Comparison of ENCODE assay signal across 22 cellular contexts in the genomic region with DNA sequence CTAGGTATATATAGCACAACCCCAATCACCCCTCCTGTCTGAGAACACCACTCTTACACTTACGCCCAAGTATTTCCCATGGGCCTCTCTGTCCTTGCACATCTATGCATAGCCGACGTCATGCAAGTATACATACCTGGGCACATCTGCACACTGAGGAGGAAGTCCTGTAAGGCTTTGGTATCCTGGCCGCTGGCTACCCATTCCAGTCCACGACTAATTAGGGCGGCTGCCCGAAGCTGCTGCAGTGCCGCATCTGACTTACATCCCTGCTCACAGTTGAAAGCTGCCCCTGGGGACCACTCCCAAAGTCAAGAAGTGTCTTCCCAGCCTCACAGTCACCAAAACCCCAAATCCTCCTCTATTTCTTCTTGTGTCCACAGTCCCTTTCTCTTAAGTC.
"Had no signal": no experiment of that assay in that cellular context is flagged by ENCODE, and none has a peak within 500 bp of the region (broad histone marks: within the 10 kb centered on the region; RNA-seq: fewer than 3 reads in every experiment).

No MANE protein-coding gene starts in this region.

- H3K27me3 Mint-ChIP-seq: memory B cell; stimulated activated memory B cell treated with anti-CD40 and anti-IgM and Interleukin-4, amounts not matched to agents 10 μg/mL and 1 μg/mL and 100 μg/mL, for 72 hours had no signal

- H3K27ac ChIP-seq: epithelial cell of prostate, esophagus muscularis mucosa, gastrocnemius medialis, left ventricle myocardium inferior, lower lobe of right lung, pancreas, psoas muscle, right lobe of liver, spleen, stomach, thoracic aorta, transverse colon had no signal

- H3K9me3 Mint-ChIP-seq: memory B cell; stimulated activated memory B cell treated with anti-CD40 and anti-IgM and Interleukin-4, amounts not matched to agents 10 μg/mL and 1 μg/mL and 100 μg/mL, for 72 hours had no signal

- H3K36me3 ChIP-seq: gastrocnemius medialis, lower lobe of right lung, pancreas, right lobe of liver, thoracic aorta, transverse colon had no signal

- H3K9me3 ChIP-seq: esophagus muscularis mucosa, gastrocnemius medialis, left ventricle myocardium inferior, lower lobe of right lung, pancreas, psoas muscle, right lobe of liver, spleen, stomach, thoracic aorta, transverse colon had no signal

- H3K27me3 ChIP-seq: esophagus muscularis mucosa, gastrocnemius medialis, pancreas, right lobe of liver, spleen, stomach, transverse colon had no signal

- ATAC-seq: gastrocnemius medialis; lower lobe of right lung; pancreas; psoas muscle; right lobe of liver; stimulated activated memory B cell treated with anti-CD40 and anti-IgM and Interleukin-4, amounts not matched to agents 10 μg/mL and 1 μg/mL and 100 μg/mL, for 72 hours had no signal

- H3K4me3 ChIP-seq: esophagus muscularis mucosa, gastrocnemius medialis, left ventricle myocardium inferior, lower lobe of right lung, pancreas, psoas muscle, right lobe of liver, spleen, stomach, thoracic aorta, transverse colon had no signal

- DNase-seq: effector memory CD4-positive, alpha-beta T cell; gastrocnemius medialis; left ventricle myocardium inferior; lower lobe of right lung; midbrain; nucleus accumbens; pancreas; psoas muscle; retina; right lobe of liver; stimulated activated CD4-positive, alpha-beta T cell treated with anti-CD3 and anti-CD28 coated beads, Interleukin-15, amount 100 ng/mL, for 24 hours; stimulated activated CD4-positive, alpha-beta T cell treated with anti-CD3 and anti-CD28 coated beads, Interleukin-1b, Interleukin-23, amount 100 ng/mL, for 48 hours; stimulated activated CD4-positive, alpha-beta T cell treated with anti-CD3 and anti-CD28 coated beads, Interleukin-4, amount 100 ng/mL, for 24 hours; stomach; substantia nigra; transverse colon had no signal

- H3K27ac Mint-ChIP-seq: memory B cell; stimulated activated memory B cell treated with anti-CD40 and anti-IgM and Interleukin-4, amounts not matched to agents 10 μg/mL and 1 μg/mL and 100 μg/mL, for 72 hours had no signal

- H3K4me3 Mint-ChIP-seq: memory B cell; stimulated activated memory B cell treated with anti-CD40 and anti-IgM and Interleukin-4, amounts not matched to agents 10 μg/mL and 1 μg/mL and 100 μg/mL, for 72 hours had no signal
